Comparison of ENCODE assay signal across 8 cellular contexts in the genomic region with DNA sequence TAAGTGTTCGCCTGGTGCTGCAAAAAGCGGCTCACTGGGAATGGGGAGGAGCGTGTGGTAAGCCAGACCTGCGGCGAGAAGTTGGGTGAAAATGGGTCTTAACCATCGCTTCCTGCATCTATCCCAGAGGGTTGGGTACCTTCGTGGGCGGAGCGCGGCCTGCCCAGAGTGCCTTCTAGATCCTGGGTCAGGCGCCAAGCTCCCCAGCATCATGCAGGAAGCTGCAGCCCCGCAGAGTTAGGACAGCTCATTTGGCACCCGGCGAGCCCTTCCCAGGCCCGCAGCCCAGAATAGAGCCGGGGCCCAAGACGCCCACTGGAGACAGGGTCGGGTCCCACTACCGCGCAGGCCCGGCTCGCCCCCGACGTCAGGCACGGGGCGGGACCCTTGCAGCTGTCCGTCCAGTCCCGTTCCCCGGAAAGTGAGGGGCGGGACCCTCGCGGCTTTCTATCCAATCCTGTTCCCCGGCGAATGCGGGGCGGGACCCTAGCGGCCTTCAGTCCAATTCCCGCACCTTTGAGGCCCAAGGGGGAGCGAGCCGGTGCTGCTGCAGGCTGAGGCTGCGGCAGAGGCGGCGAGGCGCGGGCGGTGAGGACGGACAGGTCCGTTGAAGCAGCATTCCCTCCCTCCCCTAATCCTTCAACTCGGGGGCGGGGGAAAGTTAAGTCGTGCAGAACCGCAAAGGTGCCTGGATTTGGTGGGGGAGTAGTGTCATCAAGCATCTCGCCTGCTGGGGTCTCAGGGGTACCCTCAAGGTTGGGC. TPM values are rescaled to one million over a fixed set of nuclear protein-coding genes. Genes with fewer than 3 reads are reported as not detected.
DNase-seq lines count a peak whose midpoint lies in the region; ATAC-seq, FAIRE-seq and TF ChIP-seq lines count a peak whose summit lies in the region.

A gene with protein sequence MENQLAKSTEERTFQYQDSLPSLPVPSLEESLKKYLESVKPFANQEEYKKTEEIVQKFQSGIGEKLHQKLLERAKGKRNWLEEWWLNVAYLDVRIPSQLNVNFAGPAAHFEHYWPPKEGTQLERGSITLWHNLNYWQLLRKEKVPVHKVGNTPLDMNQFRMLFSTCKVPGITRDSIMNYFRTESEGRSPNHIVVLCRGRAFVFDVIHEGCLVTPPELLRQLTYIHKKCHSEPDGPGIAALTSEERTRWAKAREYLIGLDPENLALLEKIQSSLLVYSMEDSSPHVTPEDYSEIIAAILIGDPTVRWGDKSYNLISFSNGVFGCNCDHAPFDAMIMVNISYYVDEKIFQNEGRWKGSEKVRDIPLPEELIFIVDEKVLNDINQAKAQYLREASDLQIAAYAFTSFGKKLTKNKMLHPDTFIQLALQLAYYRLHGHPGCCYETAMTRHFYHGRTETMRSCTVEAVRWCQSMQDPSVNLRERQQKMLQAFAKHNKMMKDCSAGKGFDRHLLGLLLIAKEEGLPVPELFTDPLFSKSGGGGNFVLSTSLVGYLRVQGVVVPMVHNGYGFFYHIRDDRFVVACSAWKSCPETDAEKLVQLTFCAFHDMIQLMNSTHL (plus strand): TSS at position 499 of the 762 bp plus-strand sequence. CDS start 3,405 bp downstream, outside the sequence.

- no peaks in the 10 kb centered on the region for H3K27me3 ChIP-seq in upper lobe of left lung

- no peak for TF ChIP-seq EP300 in upper lobe of left lung (IDR thresholded peaks at IDR 0.05)

- TF ChIP-seq CTCF in upper lobe of left lung (IDR thresholded peaks at IDR 0.05): peak in 5 of 6 experiments; percentile 7 to 32 (median 28)

- peak within 1 kb of the TSS; percentile 67 to 78 (median 74) for H3K4me3 ChIP-seq in upper lobe of left lung

- ATAC-seq in HG02840 (IDR thresholded peaks at IDR 0.05; ENCODE audit: low FRiP score, unreplicated experiment) (peak; percentile 99), left cardiac atrium (peak; percentile 100), upper lobe of left lung (ENCODE audit: low FRiP score in 2 of 2) (peak; percentile 100)

- FAIRE-seq in GM12892 (lab: Jason Lieb, UNC): peak; percentile 95

- peaks cover 0 to 22% (median 14%) of the 10 kb centered on the region in 4 donors for H3K4me1 ChIP-seq in upper lobe of left lung

- H3K27ac ChIP-seq in upper lobe of left lung: peak within 1 kb of the TSS; percentile 70 to 88 (median 84)

- DNase-seq in GM12892 (ENCODE audit: insufficient read length) (peak; percentile 83), NCI-H1436 (lab: John Stamatoyannopoulos, UW) (peak; percentile 90), amniotic stem cell (lab: John Stamatoyannopoulos, UW) (peak; percentile 91), left cardiac atrium (peak; percentile 98), posterior vena cava (ENCODE audit: low spot score) (peak; percentile 98), upper lobe of left lung (peak; percentile 97 to 98)

- intact Hi-C loops in T-helper 1 cell treated with Interleukin-12 subunit alpha and Interleukin-12 subunit beta and Interleukin-4 antibody, amounts not matched to agents 30 ng/mL and 1 ng/mL, for 36 hours (cut with micrococcal nuclease): loop anchor here (1.0 to 2.0 kb wide), 13 partner anchors 9 to 1657 kb away; partner anchors contain the start of genes ABCB1, DBF4, DMTF1 and RUNDC3B
- intact Hi-C loops in left cardiac atrium (cut with DNase I): loop anchor here in 1 of 2 donors (10.0 kb wide), 1 partner anchor 191 kb away; the partner anchor contains the start of gene DMTF1
- intact Hi-C loops in posterior vena cava (cut with DNase I): no loop called here

- H3K9me3 ChIP-seq in upper lobe of left lung: no peaks in the 10 kb centered on the region

- 0 to 2% methylated on average over 11 to 35 of the region's 53 CpGs for WGBS in upper lobe of left lung, 2 donors

- TF ChIP-seq POLR2A in GM12892 (IDR thresholded peaks at IDR 0.05; ENCODE audit: low read depth, low read length) (peak; percentile 82), upper lobe of left lung (IDR thresholded peaks at IDR 0.05) (peak in 3 of 4 donors; percentile 18 to 80 (median 68))

- peaks cover 0 to 15% (median 9%) of the 10 kb centered on the region in 4 donors for H3K36me3 ChIP-seq in upper lobe of left lung

RNA-seq across cellular contexts. Expression of the gene that starts here (rescaled TPM):
- polyA plus RNA-seq in GM12892 (2012; ENCODE audit: missing spikeins): 11.6 TPM
- 11.7 and 15.3 TPM in 2 replicates for total RNA-seq in T-helper 1 cell treated with Interleukin-12 subunit alpha and Interleukin-12 subunit beta and Interleukin-4 antibody, amounts not matched to agents 30 ng/mL and 1 ng/mL, for 36 hours
- total RNA-seq in left cardiac atrium (1 to 10 TPM; 5.3 to 7.7 TPM), posterior vena cava (10 to 100 TPM; 11.8 to 12.4 TPM), upper lobe of left lung (10 to 100 TPM in 1 of 6 donors, 1 to 10 TPM in 5; 2.9 to 16.6 (median 8.6) TPM)

Comparison
In these comparisons a context has a peak if more than half of its experiments do, and no peak if none do; other contexts are left out.
1. Peak in every context shown above with its lines: DNase-seq, ATAC-seq, H3K4me3 ChIP-seq and H3K27ac ChIP-seq.